Comparison of ENCODE assay signal across 1 cellular context in the genomic region with DNA sequence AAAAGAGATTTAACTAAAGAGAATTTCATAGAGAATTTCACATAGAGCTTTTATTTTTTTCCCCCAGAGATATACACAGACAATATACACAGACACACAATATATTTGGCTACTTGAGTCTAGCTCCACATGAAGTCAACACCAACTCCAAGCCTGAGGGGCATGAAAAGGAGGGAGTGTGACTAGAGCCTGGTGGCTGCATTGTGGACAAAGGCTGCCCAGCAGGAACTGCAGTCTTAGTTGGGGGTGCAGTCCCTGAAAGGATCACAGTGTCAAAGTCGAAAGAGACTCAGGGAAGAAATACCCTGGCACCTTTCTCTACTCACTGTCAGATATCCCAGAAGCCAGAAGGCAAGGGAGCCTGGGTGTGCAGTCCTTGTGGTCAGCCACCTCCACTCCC.
TF ChIP-seq lines count a peak whose summit lies in the region.

No MANE protein-coding gene starts in this region.

TF ChIP-seq in WTC11, 78 proteins besides CTCF, POLR2A, EP300 and RAD21 (continued from another document):
- TF ChIP-seq, protein P1, sequence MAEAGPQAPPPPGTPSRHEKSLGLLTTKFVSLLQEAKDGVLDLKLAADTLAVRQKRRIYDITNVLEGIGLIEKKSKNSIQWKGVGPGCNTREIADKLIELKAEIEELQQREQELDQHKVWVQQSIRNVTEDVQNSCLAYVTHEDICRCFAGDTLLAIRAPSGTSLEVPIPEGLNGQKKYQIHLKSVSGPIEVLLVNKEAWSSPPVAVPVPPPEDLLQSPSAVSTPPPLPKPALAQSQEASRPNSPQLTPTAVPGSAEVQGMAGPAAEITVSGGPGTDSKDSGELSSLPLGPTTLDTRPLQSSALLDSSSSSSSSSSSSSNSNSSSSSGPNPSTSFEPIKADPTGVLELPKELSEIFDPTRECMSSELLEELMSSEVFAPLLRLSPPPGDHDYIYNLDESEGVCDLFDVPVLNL (CRISPR knock-in tag; IDR thresholded peaks at IDR 0.05; ENCODE audit: borderline replicate concordance, low read depth) = no peak
- TF ChIP-seq, protein P2, sequence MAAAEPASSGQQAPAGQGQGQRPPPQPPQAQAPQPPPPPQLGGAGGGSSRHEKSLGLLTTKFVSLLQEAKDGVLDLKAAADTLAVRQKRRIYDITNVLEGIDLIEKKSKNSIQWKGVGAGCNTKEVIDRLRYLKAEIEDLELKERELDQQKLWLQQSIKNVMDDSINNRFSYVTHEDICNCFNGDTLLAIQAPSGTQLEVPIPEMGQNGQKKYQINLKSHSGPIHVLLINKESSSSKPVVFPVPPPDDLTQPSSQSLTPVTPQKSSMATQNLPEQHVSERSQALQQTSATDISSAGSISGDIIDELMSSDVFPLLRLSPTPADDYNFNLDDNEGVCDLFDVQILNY (CRISPR knock-in tag; IDR thresholded peaks at IDR 0.05) = no peak
- no peak for TF ChIP-seq HMGA2 (CRISPR knock-in tag; IDR thresholded peaks at IDR 0.05)
- TF ChIP-seq ZBTB21 (CRISPR knock-in tag; IDR thresholded peaks at IDR 0.05; ENCODE audit: borderline replicate concordance) = no peak
- TF ChIP-seq, protein P3, sequence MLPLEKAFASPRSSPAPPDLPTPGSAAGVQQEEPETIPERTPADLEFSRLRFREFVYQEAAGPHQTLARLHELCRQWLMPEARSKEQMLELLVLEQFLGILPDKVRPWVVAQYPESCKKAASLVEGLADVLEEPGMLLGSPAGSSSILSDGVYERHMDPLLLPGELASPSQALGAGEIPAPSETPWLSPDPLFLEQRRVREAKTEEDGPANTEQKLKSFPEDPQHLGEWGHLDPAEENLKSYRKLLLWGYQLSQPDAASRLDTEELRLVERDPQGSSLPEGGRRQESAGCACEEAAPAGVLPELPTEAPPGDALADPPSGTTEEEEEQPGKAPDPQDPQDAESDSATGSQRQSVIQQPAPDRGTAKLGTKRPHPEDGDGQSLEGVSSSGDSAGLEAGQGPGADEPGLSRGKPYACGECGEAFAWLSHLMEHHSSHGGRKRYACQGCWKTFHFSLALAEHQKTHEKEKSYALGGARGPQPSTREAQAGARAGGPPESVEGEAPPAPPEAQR (CRISPR knock-in tag; IDR thresholded peaks at IDR 0.05) = no peak
- TF ChIP-seq MXD4 (CRISPR knock-in tag; IDR thresholded peaks at IDR 0.05; ENCODE audit: borderline replicate concordance) = no peak
- TF ChIP-seq, protein P4, sequence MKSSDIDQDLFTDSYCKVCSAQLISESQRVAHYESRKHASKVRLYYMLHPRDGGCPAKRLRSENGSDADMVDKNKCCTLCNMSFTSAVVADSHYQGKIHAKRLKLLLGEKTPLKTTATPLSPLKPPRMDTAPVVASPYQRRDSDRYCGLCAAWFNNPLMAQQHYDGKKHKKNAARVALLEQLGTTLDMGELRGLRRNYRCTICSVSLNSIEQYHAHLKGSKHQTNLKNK (CRISPR knock-in tag; IDR thresholded peaks at IDR 0.05) = no peak
- TF ChIP-seq IRF2 (CRISPR knock-in tag; IDR thresholded peaks at IDR 0.05; ENCODE audit: borderline replicate concordance, low read depth) = no peak
- TF ChIP-seq ZNF138 (CRISPR knock-in tag; conservative IDR thresholded peaks at IDR 0.05) = no peak
- TF ChIP-seq JUN (CRISPR knock-in tag; IDR thresholded peaks at IDR 0.05) = no peak
- TF ChIP-seq ZNF671 (CRISPR knock-in tag; IDR thresholded peaks at IDR 0.05) = no peak
- no peak for TF ChIP-seq TCF7 (CRISPR knock-in tag; IDR thresholded peaks at IDR 0.05; ENCODE audit: low read depth)
- TF ChIP-seq, protein P5, sequence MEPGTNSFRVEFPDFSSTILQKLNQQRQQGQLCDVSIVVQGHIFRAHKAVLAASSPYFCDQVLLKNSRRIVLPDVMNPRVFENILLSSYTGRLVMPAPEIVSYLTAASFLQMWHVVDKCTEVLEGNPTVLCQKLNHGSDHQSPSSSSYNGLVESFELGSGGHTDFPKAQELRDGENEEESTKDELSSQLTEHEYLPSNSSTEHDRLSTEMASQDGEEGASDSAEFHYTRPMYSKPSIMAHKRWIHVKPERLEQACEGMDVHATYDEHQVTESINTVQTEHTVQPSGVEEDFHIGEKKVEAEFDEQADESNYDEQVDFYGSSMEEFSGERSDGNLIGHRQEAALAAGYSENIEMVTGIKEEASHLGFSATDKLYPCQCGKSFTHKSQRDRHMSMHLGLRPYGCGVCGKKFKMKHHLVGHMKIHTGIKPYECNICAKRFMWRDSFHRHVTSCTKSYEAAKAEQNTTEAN (CRISPR knock-in tag; IDR thresholded peaks at IDR 0.05) = no peak
- TF ChIP-seq SOX15 (CRISPR knock-in tag; IDR thresholded peaks at IDR 0.05) = no peak
- TF ChIP-seq GTF2I (CRISPR knock-in tag; conservative IDR thresholded peaks at IDR 0.05) = no peak
